26 cellular contexts compared by ENCODE assay signal in genomic region chr4:40402556-40402955, GRCh38.
"Had no signal": no experiment of that assay in that cellular context is flagged by ENCODE, and none has a peak within 500 bp of the region (broad histone marks: within the 10 kb centered on the region; RNA-seq: fewer than 3 reads in every experiment).

No MANE protein-coding gene starts in this region.

- H3K4me1 Mint-ChIP-seq: activated CD4-positive, alpha-beta T cell treated with anti-CD3 and anti-CD28 coated beads, Interleukin-2, amount 10 ng/mL, durations not matched to agents 7 days and 5 days; activated CD8-positive, alpha-beta memory T cell treated with anti-CD3 and anti-CD28 coated beads, Interleukin-2, amount 10 ng/mL, durations not matched to agents 7 days and 5 days; activated naive CD8-positive, alpha-beta T cell treated with anti-CD3 and anti-CD28 coated beads, Interleukin-2, amount 50 U/mL, for 24 hours; memory B cell; naive B cell; neural crest cell; stimulated activated memory B cell treated with anti-CD40 and anti-IgM and Interleukin-4, amounts not matched to agents 10 μg/mL and 1 μg/mL and 100 μg/mL, for 72 hours had no signal

- H3K27me3 ChIP-seq: right lobe of liver, testis, upper lobe of right lung had no signal

- H3K4me1 ChIP-seq: testis, upper lobe of right lung had no signal

- H3K27ac Mint-ChIP-seq: activated CD4-positive, alpha-beta T cell treated with anti-CD3 and anti-CD28 coated beads, Interleukin-2, amount 10 ng/mL, durations not matched to agents 7 days and 5 days; activated CD8-positive, alpha-beta memory T cell treated with anti-CD3 and anti-CD28 coated beads, Interleukin-2, amount 10 ng/mL, durations not matched to agents 7 days and 5 days; activated CD8-positive, alpha-beta T cell treated with anti-CD3 and anti-CD28 coated beads for 36 hours; activated naive CD8-positive, alpha-beta T cell treated with anti-CD3 and anti-CD28 coated beads, Interleukin-2, amount 50 U/mL, for 24 hours; effector memory CD8-positive, alpha-beta T cell; memory B cell; naive B cell; stimulated activated memory B cell treated with anti-CD40 and anti-IgM and Interleukin-4, amounts not matched to agents 10 μg/mL and 1 μg/mL and 100 μg/mL, for 72 hours; T-cell; T-helper 2 cell treated with Interferon-gamma antibody and Interleukin-4, amounts not matched to agents 5 μg/mL and 100 μg/mL, for 36 hours had no signal

- H3K36me3 ChIP-seq: right lobe of liver, upper lobe of right lung, WERI-Rb-1 had no signal

- H3K4me3 Mint-ChIP-seq: activated CD4-positive, alpha-beta T cell treated with anti-CD3 and anti-CD28 coated beads, Interleukin-2, amount 10 ng/mL, durations not matched to agents 7 days and 5 days; activated CD8-positive, alpha-beta memory T cell treated with anti-CD3 and anti-CD28 coated beads, Interleukin-2, amount 10 ng/mL, durations not matched to agents 7 days and 5 days; activated CD8-positive, alpha-beta T cell treated with anti-CD3 and anti-CD28 coated beads for 36 hours; activated naive CD8-positive, alpha-beta T cell treated with anti-CD3 and anti-CD28 coated beads, Interleukin-2, amount 50 U/mL, for 24 hours; effector memory CD8-positive, alpha-beta T cell; memory B cell; neural crest cell; stimulated activated memory B cell treated with anti-CD40 and anti-IgM and Interleukin-4, amounts not matched to agents 10 μg/mL and 1 μg/mL and 100 μg/mL, for 72 hours; T-cell; T-helper 2 cell treated with Interferon-gamma antibody and Interleukin-4, amounts not matched to agents 5 μg/mL and 100 μg/mL, for 36 hours had no signal

- DNase-seq: activated CD4-positive, alpha-beta T cell treated with anti-CD3 and anti-CD28 coated beads, Interleukin-2, amount 10 ng/mL, durations not matched to agents 7 days and 5 days; activated CD4-positive, CD25-positive, alpha-beta regulatory T cell treated with anti-CD3 and anti-CD28 coated beads, Interleukin-2, amount 50 U/mL, for 72 hours; activated CD8-positive, alpha-beta memory T cell treated with anti-CD3 and anti-CD28 coated beads, Interleukin-2, amount 10 ng/mL, durations not matched to agents 7 days and 5 days; activated CD8-positive, alpha-beta T cell treated with anti-CD3 and anti-CD28 coated beads for 36 hours; activated gamma-delta T cell; activated naive CD4-positive, alpha-beta T cell treated with anti-CD3 and anti-CD28 coated beads, Interleukin-2, amount 50 U/mL, for 16 hours; activated naive CD8-positive, alpha-beta T cell treated with anti-CD3 and anti-CD28 coated beads, Interleukin-2, amount 50 U/mL, for 24 hours; activated T-cell treated with anti-CD3 and anti-CD28 coated beads for 4 hours; caudate nucleus; effector memory CD8-positive, alpha-beta T cell; left ventricle myocardium superior; mucosa of descending colon; naive B cell; posterior cingulate gyrus; right lobe of liver; stimulated activated CD4-positive, alpha-beta T cell treated with anti-CD3 and anti-CD28 coated beads, Interleukin-2, amount 100 ng/mL, for 24 hours; T-cell; testis; upper lobe of right lung; WERI-Rb-1 had no signal

- H3K27ac ChIP-seq: right lobe of liver, testis, WERI-Rb-1 had no signal

- H3K9me3 ChIP-seq: mucosa of descending colon, right lobe of liver, testis, upper lobe of right lung had no signal

- ATAC-seq: activated CD8-positive, alpha-beta memory T cell treated with anti-CD3 and anti-CD28 coated beads, Interleukin-2, amount 10 ng/mL, durations not matched to agents 7 days and 5 days; activated CD8-positive, alpha-beta T cell treated with anti-CD3 and anti-CD28 coated beads for 36 hours; activated naive CD8-positive, alpha-beta T cell treated with anti-CD3 and anti-CD28 coated beads, Interleukin-2, amount 50 U/mL, for 24 hours; effector memory CD8-positive, alpha-beta T cell; left ventricle myocardium superior; mucosa of descending colon; right lobe of liver; SK-N-SH treated with all-trans-retinoic acid at 6 μM for 48 hours; stimulated activated memory B cell treated with anti-CD40 and anti-IgM and Interleukin-4, amounts not matched to agents 10 μg/mL and 1 μg/mL and 100 μg/mL, for 72 hours; T-cell had no signal

- H3K4me3 ChIP-seq: mucosa of descending colon, right lobe of liver, skin epidermis, testis, upper lobe of right lung had no signal

- H3K27me3 Mint-ChIP-seq: activated CD4-positive, alpha-beta T cell treated with anti-CD3 and anti-CD28 coated beads, Interleukin-2, amount 10 ng/mL, durations not matched to agents 7 days and 5 days; activated CD8-positive, alpha-beta memory T cell treated with anti-CD3 and anti-CD28 coated beads, Interleukin-2, amount 10 ng/mL, durations not matched to agents 7 days and 5 days; activated CD8-positive, alpha-beta T cell treated with anti-CD3 and anti-CD28 coated beads for 36 hours; activated naive CD8-positive, alpha-beta T cell treated with anti-CD3 and anti-CD28 coated beads, Interleukin-2, amount 50 U/mL, for 24 hours; naive B cell; stimulated activated memory B cell treated with anti-CD40 and anti-IgM and Interleukin-4, amounts not matched to agents 10 μg/mL and 1 μg/mL and 100 μg/mL, for 72 hours had no signal
